ENCODE assay signal across 11 cellular contexts in the genomic region with DNA sequence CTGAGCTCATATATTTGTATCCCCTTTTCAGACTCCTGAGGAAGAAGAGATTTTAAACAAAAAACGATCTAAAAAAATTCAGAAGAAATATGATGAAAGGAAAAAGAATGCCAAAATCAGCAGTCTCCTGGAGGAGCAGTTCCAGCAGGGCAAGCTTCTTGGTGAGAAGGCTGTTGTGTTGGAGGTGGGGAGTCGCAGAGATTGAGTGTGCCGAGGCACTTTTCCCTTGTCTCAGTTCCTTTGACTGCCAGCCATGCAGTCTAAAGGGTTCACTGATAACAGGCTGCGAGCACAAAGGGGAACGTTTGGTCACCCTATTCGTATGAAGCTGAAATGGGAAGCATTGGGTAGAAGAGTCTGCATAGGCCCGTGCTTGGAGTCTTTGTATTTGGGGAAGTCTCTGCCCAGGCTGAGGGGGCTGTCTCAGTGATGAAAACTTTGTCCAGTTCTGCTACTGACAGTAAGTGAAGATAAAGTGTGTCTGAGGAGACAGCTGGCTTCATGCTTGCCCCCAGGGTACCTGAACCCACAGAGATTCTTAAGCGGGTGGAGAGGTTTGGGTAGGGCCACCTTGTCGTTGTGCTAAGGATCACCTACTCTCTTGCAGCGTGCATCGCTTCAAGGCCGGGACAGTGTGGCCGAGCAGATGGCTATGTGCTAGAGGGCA. TPM values are rescaled to one million over a fixed set of nuclear protein-coding genes. Genes with fewer than 3 reads are reported as not detected.
DNase-seq lines count a peak whose midpoint lies in the region; ATAC-seq, FAIRE-seq and TF ChIP-seq lines count a peak whose summit lies in the region.
"Had no signal": no experiment of that assay in that cellular context is flagged by ENCODE, and none has a peak within 500 bp of the region (broad histone marks: within the 10 kb centered on the region; RNA-seq: fewer than 3 reads in every experiment).

No MANE protein-coding gene starts in this region.

- H3K4me3 ChIP-seq in HepG2 (replicated peaks in 1 of 3; ENCODE audit: insufficient read depth in 1 of 3, low read depth in 2 of 3, low read length in 3 of 3) (peak overlapping the region in 1 of 3 experiments; percentile 97; a peak in 1 of 6 replicates), right lobe of liver (no peak overlapping the region), SU-DHL-6 (ENCODE audit: insufficient read depth, low read length, poor library complexity, severe bottlenecking) (no peak overlapping the region)
- H3K4me3 ChIP-seq: lung had no signal

- H3K4me2 ChIP-seq in HepG2 (ENCODE audit: low read depth, low read length) (peak overlapping the region; percentile 95), SU-DHL-6 (ENCODE audit: low read depth, low read length, poor library complexity, severe bottlenecking) (no peak overlapping the region)

- H3K4me1 Mint-ChIP-seq in type B pancreatic cell (ENCODE audit: unreplicated experiment) = peaks cover 32% of the 10 kb centered on the region

- H3K4me1 ChIP-seq in HepG2 (ENCODE audit: insufficient read depth, low read length) (peaks cover 35% of the 10 kb centered on the region), right lobe of liver (peaks cover 0 to 13% (median 2%) of the 10 kb centered on the region in 4 donors)

- intact Hi-C loops in HepG2 (cut with micrococcal nuclease; ENCODE audit: unreplicated experiment) (no loop called here), right lobe of liver (cut with DNase I) (no loop called here)

- H2AFZ ChIP-seq in HepG2 (ENCODE audit: low read length) (no peak overlapping the region), SU-DHL-6 (ENCODE audit: low read depth, low read length, severe bottlenecking) (no peak overlapping the region)

- no peaks in the 10 kb centered on the region; a peak in 1 of 5 replicates for H3K27me3 ChIP-seq in HepG2 (ENCODE audit: control insufficient read depth in 1 of 2, insufficient read depth in 2 of 2, low read length in 2 of 2)
- H3K27me3 ChIP-seq in right lobe of liver = no peaks in the 10 kb centered on the region
- no peaks in the 10 kb centered on the region for H3K27me3 ChIP-seq in SU-DHL-6 (ENCODE audit: low read length)

- CTCF ChIA-PET in HepG2 (lab: Yijun Ruan, JAX; ENCODE audit: low intra/inter-chr PET ratio, low total read pairs) = no interaction called here

- WGBS in HepG2 (ENCODE audit: low lambda C conversion rate) = 80% methylated on average over 8 of the region's 13 CpGs
- WGBS in right lobe of liver (ENCODE audit: insufficient coverage, low coverage, low lambda C conversion rate, missing lambda C conversion rate) = 73% methylated on average over 11 of the region's 13 CpGs

- TF ChIP-seq CTCF in HepG2 (CRISPR knock-in tag; IDR thresholded peaks at IDR 0.05) (no peak), right lobe of liver (IDR thresholded peaks at IDR 0.05) (no peak), SU-DHL-6 (IDR thresholded peaks at IDR 0.05; ENCODE audit: insufficient read depth, low read length, poor library complexity, severe bottlenecking) (no peak), type B pancreatic cell (conservative IDR thresholded peaks at IDR 0.05) (no peak)

- in situ Hi-C loops in HepG2 (cut with HindIII; ENCODE audit: extremely low pct_ligation_motif_present, low pct_unique_long_range_greater_than_20kb) = no loop called here

- H3K79me2 ChIP-seq in HepG2 (ENCODE audit: insufficient read depth, low read length) (peaks cover 35% of the 10 kb centered on the region), SU-DHL-6 (ENCODE audit: insufficient read depth, low read length) (peaks cover 43% of the 10 kb centered on the region)

- no peak for DNase-seq in HepG2 (ENCODE audit: low spot score)
- no peak for DNase-seq in right lobe of liver
- DNase-seq in epithelial cell of prostate (ENCODE audit: low read depth, low spot score) = no peak
- no peak for DNase-seq in type B pancreatic cell (ENCODE audit: extremely low spot score, unreplicated experiment)
- DNase-seq in NCI-H2029 (lab: John Stamatoyannopoulos, UW) = no peak
- DNase-seq in NCI-H526 treated with DMSO at 0.1 percent for 48 hours (lab: John Stamatoyannopoulos, UW) = no peak
- DNase-seq in AG08396 (ENCODE audit: low spot score) = no peak
- DNase-seq: NCI-H2227 treated with DMSO at 0.1 percent for 48 hours had no signal

- TF ChIP-seq RAD21 in HepG2 (CRISPR knock-in tag; IDR thresholded peaks at IDR 0.05) = no peak

- POLR2A ChIA-PET in HepG2 (lab: Yijun Ruan, JAX) = interaction anchor here (0.9 to 4.0 kb wide), 6 partner anchors 11 to 48 kb away, joined by 3 to 21 read pairs (median 6); a partner anchor contains a TSS

- H4K20me1 ChIP-seq in HepG2 (ENCODE audit: insufficient read depth, low read length) (peaks cover 36% of the 10 kb centered on the region), SU-DHL-6 (ENCODE audit: low read depth, low read length) (peaks cover 21% of the 10 kb centered on the region; the same call in 1 of the 2 replicates)

- H3K27ac ChIP-seq in HepG2 (ENCODE audit: extremely low read length, insufficient read depth, low read length) (peak overlapping the region; percentile 81), right lobe of liver (no peak overlapping the region), SU-DHL-6 (ENCODE audit: low read depth, low read length) (no peak overlapping the region), epithelial cell of prostate (peak overlapping the region; percentile 89)

- peaks cover 59% of the 10 kb centered on the region for H3F3A ChIP-seq in SU-DHL-6 (ENCODE audit: insufficient read depth)

- no peaks in the 10 kb centered on the region for H3K9me2 ChIP-seq in SU-DHL-6 (replicated peaks; ENCODE audit: insufficient read depth, low read length)

- peaks cover 34% of the 10 kb centered on the region for H3K36me3 Mint-ChIP-seq in type B pancreatic cell

- H3K36me3 ChIP-seq in HepG2 (replicated peaks in 1 of 2; ENCODE audit: control insufficient read depth in 1 of 2, insufficient read depth in 2 of 2, low read length in 2 of 2) = peaks cover 12 to 24% of the 10 kb centered on the region in 2 experiments
- peaks cover 4 to 27% (median 14%) of the 10 kb centered on the region in 4 donors for H3K36me3 ChIP-seq in right lobe of liver
- H3K36me3 ChIP-seq in SU-DHL-6 (ENCODE audit: low read length) = peaks cover 34% of the 10 kb centered on the region

- FAIRE-seq in HepG2 (lab: Jason Lieb, UNC) = no peak

- TF ChIP-seq EP300 in HepG2 (IDR thresholded peaks at IDR 0.05; ENCODE audit: low read depth in 2 of 2, low read length in 2 of 2) = no peak
- TF ChIP-seq EP300 in HepG2 (CRISPR knock-in tag; IDR thresholded peaks at IDR 0.05; ENCODE audit: borderline replicate concordance) = no peak

- H3K27ac Mint-ChIP-seq in type B pancreatic cell = peak overlapping the region; percentile 82

- TF ChIP-seq POLR2A in HepG2 (IDR thresholded peaks at IDR 0.05; ENCODE audit: insufficient read depth in 1 of 2, low read depth in 2 of 2, low read length in 2 of 2) (no peak; a peak in 1 of 4 replicates), right lobe of liver (IDR thresholded peaks at IDR 0.05) (no peak)

- H3K4me3 Mint-ChIP-seq in type B pancreatic cell = peak overlapping the region; percentile 97

- no peaks in the 10 kb centered on the region for H3K9me3 Mint-ChIP-seq in type B pancreatic cell

- peak overlapping the region; percentile 91; the same call in 1 of the 2 replicates for H3K9ac ChIP-seq in HepG2 (ENCODE audit: insufficient read depth, low read depth, low read length)
- H3K9ac ChIP-seq in SU-DHL-6 (ENCODE audit: low read length) = peak overlapping the region; percentile 84; the same call in 1 of the 2 replicates

- no peaks in the 10 kb centered on the region for H3K27me3 Mint-ChIP-seq in type B pancreatic cell

- ATAC-seq in HepG2 (no peak), right lobe of liver (no peak)

- H3K9me3 ChIP-seq in HepG2 (ENCODE audit: low read length) = no peaks in the 10 kb centered on the region
- H3K9me3 ChIP-seq in right lobe of liver = no peaks in the 10 kb centered on the region
- no peaks in the 10 kb centered on the region for H3K9me3 ChIP-seq in SU-DHL-6 (ENCODE audit: insufficient read depth, low read length)

- BruUV-seq in HepG2 (replicated peaks; lab: Mats Ljungman, UMichigan) = no TSS peak

RNA-seq across cellular contexts. Expression of a gene that starts 2.8 kb away (rescaled TPM):
- total RNA-seq in HepG2 (2016; rRNA removed; fragmentation: Illumina TruSeq; extraction: Trizol) = 2,628 and 3,186 TPM in 2 replicates
- 4,101 and 4,477 TPM in 2 replicates for total RNA-seq in HepG2 (2016; cell fraction: cytosol; rRNA removed; fragmentation: Illumina TruSeq; extraction: Trizol; ENCODE audit: low read depth)
- total RNA-seq in HepG2 (2016; cell fraction: insoluble cytoplasmic fraction; rRNA removed; fragmentation: Illumina TruSeq; extraction: Trizol) = 2,640 and 3,284 TPM in 2 replicates
- 6,651 and 6,789 TPM in 2 replicates for total RNA-seq in HepG2 (2016; cell fraction: membrane; rRNA removed; fragmentation: Illumina TruSeq; extraction: Trizol)
- 904 and 1,043 TPM in 2 replicates for total RNA-seq in HepG2 (2016; cell fraction: nucleus; rRNA removed; fragmentation: Illumina TruSeq; extraction: Trizol)
- polyA plus RNA-seq in HepG2 (2011; rRNA removed) = 2,639 and 2,822 TPM in 2 replicates
- polyA plus RNA-seq in HepG2 (2011; cell fraction: cytosol; rRNA removed) = 3,216 and 3,450 TPM in 2 replicates
- 619 and 724 TPM in 2 replicates for polyA plus RNA-seq in HepG2 (2011; cell fraction: nucleus; rRNA removed)
- polyA plus RNA-seq in HepG2 (2012) = 2,913 and 3,780 TPM in 2 replicates
- 3,820 and 4,041 TPM in 2 replicates for polyA plus RNA-seq in HepG2 (2016; cell fraction: cytosol; fragmentation: Illumina TruSeq; extraction: Trizol; ENCODE audit: low read depth)
- 2,524 and 2,713 TPM in 2 replicates for polyA plus RNA-seq in HepG2 (2016; cell fraction: insoluble cytoplasmic fraction; fragmentation: Illumina TruSeq; extraction: Trizol; ENCODE audit: low read depth)
- polyA plus RNA-seq in HepG2 (2016; cell fraction: membrane; fragmentation: Illumina TruSeq; extraction: Trizol; ENCODE audit: low read depth) = 5,258 and 5,398 TPM in 2 replicates
- polyA plus RNA-seq in HepG2 (2016; cell fraction: nucleus; fragmentation: Illumina TruSeq; extraction: Trizol; ENCODE audit: insufficient read depth, low read depth) = 1,350 and 1,442 TPM in 2 replicates
- 377 and 661 TPM in 2 replicates for polyA minus RNA-seq in HepG2 (2011; rRNA and poly(A)+ RNA removed; ENCODE audit: low replicate concordance)
- 497 and 522 TPM in 2 replicates for polyA minus RNA-seq in HepG2 (2011; cell fraction: cytosol; rRNA and poly(A)+ RNA removed)
- polyA minus RNA-seq in HepG2 (2011; cell fraction: nucleus; rRNA and poly(A)+ RNA removed) = 234 and 283 TPM in 2 replicates
- 100 to 1,000 TPM; 459 to 921 (median 519) TPM for total RNA-seq in right lobe of liver
- total RNA-seq in type B pancreatic cell (ENCODE audit: low replicate concordance) = 2,494 and 2,620 TPM in 2 replicates

RNA-seq across cellular contexts. Expression of a gene that starts 9.9 kb away (rescaled TPM):
- total RNA-seq in HepG2 (2016; rRNA removed; fragmentation: Illumina TruSeq; extraction: Trizol) = 1.4 TPM in 2 replicates
- total RNA-seq in HepG2 (2016; cell fraction: cytosol; rRNA removed; fragmentation: Illumina TruSeq; extraction: Trizol; ENCODE audit: low read depth) = 0.40 and 0.62 TPM in 2 replicates
- total RNA-seq in HepG2 (2016; cell fraction: insoluble cytoplasmic fraction; rRNA removed; fragmentation: Illumina TruSeq; extraction: Trizol) = 1.4 and 1.5 TPM in 2 replicates
- total RNA-seq in HepG2 (2016; cell fraction: membrane; rRNA removed; fragmentation: Illumina TruSeq; extraction: Trizol) = 1.0 TPM in 2 replicates
- total RNA-seq in HepG2 (2016; cell fraction: nucleus; rRNA removed; fragmentation: Illumina TruSeq; extraction: Trizol) = 0.63 and 1.2 TPM in 2 replicates
- polyA plus RNA-seq in HepG2 (2011; rRNA removed) = 0.71 and 0.77 TPM in 2 replicates
- polyA plus RNA-seq in HepG2 (2011; cell fraction: cytosol; rRNA removed) = 0.91 and 1.0 TPM in 2 replicates
- polyA plus RNA-seq in HepG2 (2011; cell fraction: nucleus; rRNA removed) = 0.93 and 1.1 TPM in 2 replicates
- 1.1 and 1.4 TPM in 2 replicates for polyA plus RNA-seq in HepG2 (2012)
- polyA plus RNA-seq in HepG2 (2016; cell fraction: cytosol; fragmentation: Illumina TruSeq; extraction: Trizol; ENCODE audit: low read depth) = 0.60 and 0.74 TPM in 2 replicates
- 2.0 TPM in 2 replicates for polyA plus RNA-seq in HepG2 (2016; cell fraction: insoluble cytoplasmic fraction; fragmentation: Illumina TruSeq; extraction: Trizol; ENCODE audit: low read depth)
- polyA plus RNA-seq in HepG2 (2016; cell fraction: membrane; fragmentation: Illumina TruSeq; extraction: Trizol; ENCODE audit: low read depth) = 0.73 and 0.86 TPM in 2 replicates
- 1.5 and 1.8 TPM in 2 replicates for polyA plus RNA-seq in HepG2 (2016; cell fraction: nucleus; fragmentation: Illumina TruSeq; extraction: Trizol; ENCODE audit: insufficient read depth, low read depth)
- 0.26 and 0.35 TPM in 2 replicates for polyA minus RNA-seq in HepG2 (2011; rRNA and poly(A)+ RNA removed; ENCODE audit: low replicate concordance)
- polyA minus RNA-seq in HepG2 (2011; cell fraction: cytosol; rRNA and poly(A)+ RNA removed) = 0.59 and 0.62 TPM in 2 replicates
- 0.25 and 0.52 TPM in 2 replicates for polyA minus RNA-seq in HepG2 (2011; cell fraction: nucleus; rRNA and poly(A)+ RNA removed)
- total RNA-seq in right lobe of liver = under 1 TPM in 2 of 6 experiments, not detected in 4; 0.13 to 0.32 TPM
- 0.48 and 0.99 TPM in 2 replicates for total RNA-seq in type B pancreatic cell (ENCODE audit: low replicate concordance)

RNA-seq across cellular contexts. Expression of a gene that starts 22.1 kb away (rescaled TPM):
- total RNA-seq in HepG2 (2016; rRNA removed; fragmentation: Illumina TruSeq; extraction: Trizol) (4.5 and 9.8 TPM in 2 replicates), right lobe of liver (1 to 10 TPM; 1.8 to 5.3 (median 3.6) TPM), type B pancreatic cell (ENCODE audit: low replicate concordance) (18.5 and 39.1 TPM in 2 replicates)
- total RNA-seq in HepG2 (2016; cell fraction: cytosol; rRNA removed; fragmentation: Illumina TruSeq; extraction: Trizol; ENCODE audit: low read depth) = 10.4 and 10.6 TPM in 2 replicates
- total RNA-seq in HepG2 (2016; cell fraction: insoluble cytoplasmic fraction; rRNA removed; fragmentation: Illumina TruSeq; extraction: Trizol) = 3.0 and 11.4 TPM in 2 replicates
- 7.7 and 8.3 TPM in 2 replicates for total RNA-seq in HepG2 (2016; cell fraction: membrane; rRNA removed; fragmentation: Illumina TruSeq; extraction: Trizol)
- total RNA-seq in HepG2 (2016; cell fraction: nucleus; rRNA removed; fragmentation: Illumina TruSeq; extraction: Trizol) = 14.5 and 18.3 TPM in 2 replicates
- 16.9 and 23.4 TPM in 2 replicates for polyA plus RNA-seq in HepG2 (2011; rRNA removed)
- 7.7 and 8.3 TPM in 2 replicates for polyA plus RNA-seq in HepG2 (2011; cell fraction: cytosol; rRNA removed)
- 101 and 106 TPM in 2 replicates for polyA plus RNA-seq in HepG2 (2011; cell fraction: nucleus; rRNA removed)
- polyA plus RNA-seq in HepG2 (2012) = 4.3 and 8.5 TPM in 2 replicates
- 2.2 and 2.4 TPM in 2 replicates for polyA plus RNA-seq in HepG2 (2016; cell fraction: cytosol; fragmentation: Illumina TruSeq; extraction: Trizol; ENCODE audit: low read depth)
- polyA plus RNA-seq in HepG2 (2016; cell fraction: insoluble cytoplasmic fraction; fragmentation: Illumina TruSeq; extraction: Trizol; ENCODE audit: low read depth) = 5.2 and 6.6 TPM in 2 replicates
- polyA plus RNA-seq in HepG2 (2016; cell fraction: membrane; fragmentation: Illumina TruSeq; extraction: Trizol; ENCODE audit: low read depth) = 3.1 and 3.6 TPM in 2 replicates
- polyA plus RNA-seq in HepG2 (2016; cell fraction: nucleus; fragmentation: Illumina TruSeq; extraction: Trizol; ENCODE audit: insufficient read depth, low read depth) = 41.8 and 43.4 TPM in 2 replicates
- polyA minus RNA-seq in HepG2 (2011; rRNA and poly(A)+ RNA removed; ENCODE audit: low replicate concordance) = 10.1 and 27.4 TPM in 2 replicates
- polyA minus RNA-seq in HepG2 (2011; cell fraction: cytosol; rRNA and poly(A)+ RNA removed) = 5.1 and 11.4 TPM in 2 replicates
- polyA minus RNA-seq in HepG2 (2011; cell fraction: nucleus; rRNA and poly(A)+ RNA removed) = 37.5 and 48.6 TPM in 2 replicates

RNA-seq across cellular contexts. Expression of a gene that starts 29.0 kb away (rescaled TPM):
- 0.77 TPM in 1 of 2 replicates, not detected in the other for total RNA-seq in HepG2 (2016; rRNA removed; fragmentation: Illumina TruSeq; extraction: Trizol)
- total RNA-seq in HepG2 (2016; cell fraction: cytosol; rRNA removed; fragmentation: Illumina TruSeq; extraction: Trizol; ENCODE audit: low read depth) = 0.91 and 2.1 TPM in 2 replicates
- 0.93 TPM in 1 of 2 replicates, not detected in the other for total RNA-seq in HepG2 (2016; cell fraction: insoluble cytoplasmic fraction; rRNA removed; fragmentation: Illumina TruSeq; extraction: Trizol)
- total RNA-seq in HepG2 (2016; cell fraction: membrane; rRNA removed; fragmentation: Illumina TruSeq; extraction: Trizol) = 2.0 and 2.1 TPM in 2 replicates
- 0.91 and 2.1 TPM in 2 replicates for total RNA-seq in HepG2 (2016; cell fraction: nucleus; rRNA removed; fragmentation: Illumina TruSeq; extraction: Trizol)
- not detected in 2 replicates for polyA plus RNA-seq in HepG2 (2011; rRNA removed)
- polyA plus RNA-seq in HepG2 (2011; cell fraction: cytosol; rRNA removed) = 0.25 TPM in 1 of 2 replicates, not detected in the other
- 0.55 and 1.4 TPM in 2 replicates for polyA plus RNA-seq in HepG2 (2011; cell fraction: nucleus; rRNA removed)
- not detected in 2 replicates for polyA plus RNA-seq in HepG2 (2012)
- polyA plus RNA-seq in HepG2 (2016; cell fraction: cytosol; fragmentation: Illumina TruSeq; extraction: Trizol; ENCODE audit: low read depth) = not detected in 2 replicates
- not detected in 2 replicates for polyA plus RNA-seq in HepG2 (2016; cell fraction: insoluble cytoplasmic fraction; fragmentation: Illumina TruSeq; extraction: Trizol; ENCODE audit: low read depth)
- polyA plus RNA-seq in HepG2 (2016; cell fraction: membrane; fragmentation: Illumina TruSeq; extraction: Trizol; ENCODE audit: low read depth) = not detected in 2 replicates
- not detected in 2 replicates for polyA plus RNA-seq in HepG2 (2016; cell fraction: nucleus; fragmentation: Illumina TruSeq; extraction: Trizol; ENCODE audit: insufficient read depth, low read depth)
- polyA minus RNA-seq in HepG2 (2011; rRNA and poly(A)+ RNA removed; ENCODE audit: low replicate concordance) = 3.7 TPM in 1 of 2 replicates, not detected in the other
- polyA minus RNA-seq in HepG2 (2011; cell fraction: cytosol; rRNA and poly(A)+ RNA removed) = 0.88 TPM in 1 of 2 replicates, not detected in the other
- polyA minus RNA-seq in HepG2 (2011; cell fraction: nucleus; rRNA and poly(A)+ RNA removed) = 3.4 and 10.9 TPM in 2 replicates
- under 1 TPM in 1 of 6 experiments, not detected in 5; 0.26 TPM for total RNA-seq in right lobe of liver
- 1.1 TPM in 1 of 2 replicates, not detected in the other for total RNA-seq in type B pancreatic cell (ENCODE audit: low replicate concordance)
- total RNA-seq: activated CD8-positive, alpha-beta memory T cell treated with anti-CD3 and anti-CD28 coated beads for 36 hours had no signal

RNA-seq across cellular contexts. Expression of a gene that starts 30.2 kb away (rescaled TPM):
- 1.0 and 2.7 TPM in 2 replicates for total RNA-seq in HepG2 (2016; rRNA removed; fragmentation: Illumina TruSeq; extraction: Trizol)
- 0.51 and 0.97 TPM in 2 replicates for total RNA-seq in HepG2 (2016; cell fraction: cytosol; rRNA removed; fragmentation: Illumina TruSeq; extraction: Trizol; ENCODE audit: low read depth)
- 0.62 and 3.0 TPM in 2 replicates for total RNA-seq in HepG2 (2016; cell fraction: insoluble cytoplasmic fraction; rRNA removed; fragmentation: Illumina TruSeq; extraction: Trizol)
- 0.87 and 1.1 TPM in 2 replicates for total RNA-seq in HepG2 (2016; cell fraction: membrane; rRNA removed; fragmentation: Illumina TruSeq; extraction: Trizol)
- total RNA-seq in HepG2 (2016; cell fraction: nucleus; rRNA removed; fragmentation: Illumina TruSeq; extraction: Trizol) = 3.1 and 5.3 TPM in 2 replicates
- 6.7 and 8.8 TPM in 2 replicates for polyA plus RNA-seq in HepG2 (2011; rRNA removed)
- 1.8 and 2.0 TPM in 2 replicates for polyA plus RNA-seq in HepG2 (2011; cell fraction: cytosol; rRNA removed)
- polyA plus RNA-seq in HepG2 (2011; cell fraction: nucleus; rRNA removed) = 38.3 and 42.2 TPM in 2 replicates
- polyA plus RNA-seq in HepG2 (2012) = 2.6 and 2.7 TPM in 2 replicates
- 0.37 and 0.49 TPM in 2 replicates for polyA plus RNA-seq in HepG2 (2016; cell fraction: cytosol; fragmentation: Illumina TruSeq; extraction: Trizol; ENCODE audit: low read depth)
- polyA plus RNA-seq in HepG2 (2016; cell fraction: insoluble cytoplasmic fraction; fragmentation: Illumina TruSeq; extraction: Trizol; ENCODE audit: low read depth) = 0.70 and 1.9 TPM in 2 replicates
- polyA plus RNA-seq in HepG2 (2016; cell fraction: membrane; fragmentation: Illumina TruSeq; extraction: Trizol; ENCODE audit: low read depth) = 0.30 and 0.79 TPM in 2 replicates
- 10.8 and 15.7 TPM in 2 replicates for polyA plus RNA-seq in HepG2 (2016; cell fraction: nucleus; fragmentation: Illumina TruSeq; extraction: Trizol; ENCODE audit: insufficient read depth, low read depth)
- 1.2 and 11.3 TPM in 2 replicates for polyA minus RNA-seq in HepG2 (2011; rRNA and poly(A)+ RNA removed; ENCODE audit: low replicate concordance)
- polyA minus RNA-seq in HepG2 (2011; cell fraction: cytosol; rRNA and poly(A)+ RNA removed) = 1.8 and 2.0 TPM in 2 replicates
- 12.0 and 16.5 TPM in 2 replicates for polyA minus RNA-seq in HepG2 (2011; cell fraction: nucleus; rRNA and poly(A)+ RNA removed)
- 1 to 10 TPM; 2.6 to 7.5 (median 5.3) TPM for total RNA-seq in right lobe of liver
- 7.0 and 10.3 TPM in 2 replicates for total RNA-seq in type B pancreatic cell (ENCODE audit: low replicate concordance)

Comparison
In these comparisons a context has a peak if more than half of its experiments do, and no peak if none do; other contexts are left out.
1. H3K27ac ChIP-seq: peak in HepG2 (single experiment) and epithelial cell of prostate (single experiment); none in right lobe of liver (0 of 3) and SU-DHL-6 (single experiment).